Comparison of ENCODE assay signal across 17 cellular contexts in genomic region chr11:134171951-134172350, GRCh38.
"Had no signal": no experiment of that assay in that cellular context is flagged by ENCODE, and none has a peak within 500 bp of the region (broad histone marks: within the 10 kb centered on the region; RNA-seq: fewer than 3 reads in every experiment).

No MANE protein-coding gene starts in this region.

- DNase-seq: cortex of kidney; effector memory CD8-positive, alpha-beta T cell; head of caudate nucleus; naive thymus-derived CD4-positive, alpha-beta T cell; right lobe of liver; small intestine; stimulated activated CD4-positive, alpha-beta T cell treated with anti-CD3 and anti-CD28 coated beads, Interleukin-15, amount 100 ng/mL, for 24 hours; stimulated activated CD4-positive, alpha-beta T cell treated with anti-CD3 and anti-CD28 coated beads, Interleukin-2, amount 100 ng/mL, for 48 hours; stimulated activated naive CD4-positive, alpha-beta T cell; substantia nigra; testis; tibial artery had no signal

- H3K4me3 Mint-ChIP-seq: effector memory CD8-positive, alpha-beta T cell; memory B cell; naive thymus-derived CD4-positive, alpha-beta T cell; nephron; neural progenitor cell; type B pancreatic cell had no signal

- H3K9me3 Mint-ChIP-seq: effector memory CD8-positive, alpha-beta T cell; memory B cell; naive thymus-derived CD4-positive, alpha-beta T cell; type B pancreatic cell had no signal

- H3K27ac Mint-ChIP-seq: memory B cell, nephron, neural progenitor cell, progenitor cell of endocrine pancreas, type B pancreatic cell had no signal

- H3K27me3 Mint-ChIP-seq: effector memory CD8-positive, alpha-beta T cell; memory B cell; naive thymus-derived CD4-positive, alpha-beta T cell; progenitor cell of endocrine pancreas; type B pancreatic cell had no signal

- H3K4me1 Mint-ChIP-seq: memory B cell, nephron, neural progenitor cell had no signal

- ATAC-seq: effector memory CD8-positive, alpha-beta T cell; naive thymus-derived CD4-positive, alpha-beta T cell; right lobe of liver had no signal
